ENCODE assay signal across 9 cellular contexts in the genomic region with DNA sequence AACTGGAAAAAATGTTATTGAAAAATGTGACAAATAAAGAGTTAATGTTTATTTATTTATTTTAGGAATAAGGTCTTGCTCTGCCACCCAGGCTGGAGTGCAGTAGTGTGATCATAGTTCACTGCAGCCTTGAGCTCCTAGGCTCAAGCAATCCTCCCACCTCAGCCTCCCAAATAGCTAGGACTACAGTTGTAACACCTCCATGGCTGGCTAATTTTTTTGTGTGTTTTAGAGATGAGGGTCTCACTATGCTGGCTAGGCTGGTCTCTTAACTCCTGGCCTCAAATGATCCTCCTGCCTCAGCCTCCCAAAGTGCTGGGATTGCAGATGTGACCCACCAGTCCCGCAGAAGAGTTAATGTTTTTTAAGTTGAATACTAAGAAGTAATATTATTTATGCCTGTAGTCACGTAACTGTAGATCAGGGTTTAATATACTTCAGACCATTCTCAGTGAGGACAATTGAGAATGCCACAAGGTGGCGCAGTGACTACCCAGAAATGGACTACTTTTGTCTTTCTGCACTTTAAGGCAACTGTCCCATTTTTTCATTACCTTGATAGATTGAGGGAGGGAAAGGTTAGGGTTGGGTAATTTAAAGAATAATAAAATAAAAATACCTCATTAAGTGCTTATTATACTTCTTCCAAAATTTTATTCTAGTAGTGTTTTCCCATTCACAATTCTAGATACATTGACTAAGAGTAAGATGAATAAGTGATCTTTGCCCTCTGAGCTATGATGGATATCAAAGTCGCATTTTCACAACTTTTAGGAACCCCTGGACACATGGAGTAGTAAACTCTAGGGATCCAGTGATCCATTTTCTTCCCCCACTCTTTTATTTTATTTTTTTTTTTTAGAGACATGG. TPM values are rescaled to one million over a fixed set of nuclear protein-coding genes. Genes with fewer than 3 reads are reported as not detected.
DNase-seq lines count a peak whose midpoint lies in the region; ATAC-seq and TF ChIP-seq lines count a peak whose summit lies in the region.
"Had no signal": no experiment of that assay in that cellular context is flagged by ENCODE, and none has a peak within 500 bp of the region (broad histone marks: within the 10 kb centered on the region; RNA-seq: fewer than 3 reads in every experiment).

No MANE protein-coding gene starts in this region.

- H3K36me3 ChIP-seq in A673 (ENCODE audit: insufficient read depth, low read length, poor library complexity, severe bottlenecking) = no peaks in the 10 kb centered on the region

- H3K9me3 Mint-ChIP-seq in memory B cell = no peaks in the 10 kb centered on the region

- peak; percentile 37 for ATAC-seq in memory B cell (ENCODE audit: low read depth)

- no peak overlapping the region for H3K27ac ChIP-seq in A673 (ENCODE audit: low read depth, low read length, poor library complexity, severe bottlenecking)

- DNase-seq in A673 (ENCODE audit: low spot score) = peak; percentile 79
- DNase-seq in GM13976 (ENCODE audit: low spot score) = peak; percentile 41
- DNase-seq in NCI-H345 treated with DMSO at 0.1 percent for 48 hours (lab: John Stamatoyannopoulos, UW; ENCODE audit: unreplicated experiment) = peak; percentile 18
- peak; percentile 74 for DNase-seq in activated CD4-positive, alpha-beta T cell treated with anti-CD3 and anti-CD28 coated beads for 48 hours
- peak; percentile 52 to 73 for DNase-seq in dermis microvascular lymphatic vessel endothelial cell (ENCODE audit: low read depth in 2 of 2)
- DNase-seq in memory B cell (ENCODE audit: low spot score in 2 of 2) = peak; percentile 22 to 33
- peak; percentile 17 to 27 for DNase-seq in stimulated activated CD8-positive, alpha-beta memory T cell treated with anti-CD3 and anti-CD28 coated beads, Interleukin-4, amount 100 ng/mL, for 1 hour (ENCODE audit: low read depth in 2 of 2, low spot score in 1 of 2)
- DNase-seq in cerebellar nuclear complex (lab: John Stamatoyannopoulos, UW) = no peak

- TF ChIP-seq CTCF in A673 (conservative IDR thresholded peaks at IDR 0.05; ENCODE audit: low read depth, low read length) (peak; percentile 88), GM13976 (IDR thresholded peaks at IDR 0.05; ENCODE audit: borderline replicate concordance, control extremely low read depth, extremely low read depth, insufficient read depth, missing control alignments) (peak; percentile 70)

- H3K27me3 ChIP-seq in A673 (replicated peaks; ENCODE audit: insufficient read depth, low read depth, low read length, poor library complexity) = no peaks in the 10 kb centered on the region

- H3K27me3 Mint-ChIP-seq in memory B cell = peaks cover 7% of the 10 kb centered on the region

- POLR2A ChIA-PET in A673 (lab: Charles Lee; ENCODE audit: low non-redundant PET) = no interaction called here

- CTCF ChIA-PET in A673 (lab: Charles Lee) = interaction anchor here (0.6 kb wide), 1 partner anchor 586 kb away, joined by 3 read pairs; no protein-coding TSS in a partner anchor

- H3K9me3 ChIP-seq in A673 (ENCODE audit: low read depth, low read length, poor library complexity, severe bottlenecking) = no peaks in the 10 kb centered on the region

- H3K4me3 ChIP-seq in A673 (ENCODE audit: low read depth, low read length, poor library complexity, severe bottlenecking) = no peak overlapping the region

- no TSS peak for BruUV-seq in A673 (replicated peaks; lab: Mats Ljungman, UMichigan)

- no peak overlapping the region for H3K4me3 Mint-ChIP-seq in memory B cell

- H3K36me3 Mint-ChIP-seq in memory B cell = no peaks in the 10 kb centered on the region

- no peak overlapping the region for H3K27ac Mint-ChIP-seq in memory B cell

- intact Hi-C loops in A673 (cut with micrococcal nuclease; ENCODE audit: unreplicated experiment) = loop anchor here (2.0 kb wide), 2 partner anchors 510 to 656 kb away; no protein-coding TSS in a partner anchor

- in situ Hi-C loops in GM13976 (cut with MboI; ENCODE audit: low sequenced_read_pairs, unreplicated experiment) = no loop called here

- no peaks in the 10 kb centered on the region for H3K4me1 Mint-ChIP-seq in memory B cell

- H3K4me1 ChIP-seq in A673 (ENCODE audit: insufficient read depth, low read length, poor library complexity, severe bottlenecking) = peaks cover 6% of the 10 kb centered on the region

RNA-seq across cellular contexts. Expression of gene MUC13, which starts 6.0 kb away (rescaled TPM):
- total RNA-seq in A673 (2021) (not detected in 2 replicates), dermis microvascular lymphatic vessel endothelial cell (not detected in 2 replicates)
- total RNA-seq: skeletal muscle tissue had no signal

RNA-seq across cellular contexts. Expression of gene ITGB5, which starts 41.4 kb away (rescaled TPM):
- total RNA-seq in A673 (2021) = 116 and 125 TPM in 2 replicates
- total RNA-seq in dermis microvascular lymphatic vessel endothelial cell = 51.0 and 70.0 TPM in 2 replicates

Comparison
In these comparisons a context has a peak if more than half of its experiments do, and no peak if none do; other contexts are left out.
1. DNase-seq: peak in A673 (single experiment), GM13976 (single experiment), NCI-H345 treated with DMSO at 0.1 percent for 48 hours (single experiment), activated CD4-positive, alpha-beta T cell treated with anti-CD3 and anti-CD28 coated beads for 48 hours (single experiment), dermis microvascular lymphatic vessel endothelial cell (2 of 2), memory B cell (2 of 2) and stimulated activated CD8-positive, alpha-beta memory T cell treated with anti-CD3 and anti-CD28 coated beads, Interleukin-4, amount 100 ng/mL, for 1 hour (2 of 2); none in cerebellar nuclear complex (0 of 2).